16 cellular contexts compared by ENCODE assay signal in the genomic region with DNA sequence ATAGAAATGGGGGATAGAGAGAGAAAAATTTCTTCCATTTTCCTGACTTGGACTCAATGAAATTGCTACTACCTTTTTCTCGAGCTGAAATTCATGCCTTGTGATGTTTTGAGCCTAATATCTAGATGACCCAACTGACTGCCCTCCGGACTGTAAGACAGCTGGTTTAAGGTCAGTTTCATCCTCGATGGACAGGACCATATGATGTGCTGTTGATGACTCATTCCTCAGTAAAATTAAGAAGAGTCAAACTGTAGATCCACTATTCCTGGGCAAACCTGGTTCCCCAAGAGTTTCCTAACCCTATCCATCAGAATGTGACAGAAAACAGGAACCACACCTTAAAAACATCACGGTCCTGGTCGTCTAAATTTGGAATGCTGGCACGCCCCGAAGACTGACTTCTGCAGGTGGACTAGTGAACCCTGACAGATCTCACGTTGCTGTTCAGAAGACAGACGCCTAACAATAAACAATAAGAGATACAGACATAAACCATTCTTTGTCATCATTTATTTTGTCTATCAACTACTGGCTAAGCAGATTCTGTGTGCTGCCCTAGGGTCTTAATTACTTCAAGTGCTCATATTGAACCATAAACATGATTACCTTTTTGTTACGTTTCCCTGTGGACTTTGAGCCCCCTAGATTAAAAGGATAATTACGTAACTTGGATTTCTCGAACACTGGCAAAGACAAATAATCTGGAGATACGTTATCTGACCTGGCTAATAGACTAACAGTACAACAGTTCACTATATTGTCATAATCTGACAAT. TPM values are rescaled to one million over a fixed set of nuclear protein-coding genes. Genes with fewer than 3 reads are reported as not detected.
DNase-seq lines count a peak whose midpoint lies in the region; ATAC-seq and FAIRE-seq lines count a peak whose summit lies in the region.
"Had no signal": no experiment of that assay in that cellular context is flagged by ENCODE, and none has a peak within 500 bp of the region (broad histone marks: within the 10 kb centered on the region; RNA-seq: fewer than 3 reads in every experiment).

No MANE protein-coding gene starts in this region.

- peak overlapping the region; percentile 28 to 93 (median 88) for H3K27ac Mint-ChIP-seq in CD4-positive, alpha-beta memory T cell
- H3K27ac Mint-ChIP-seq in naive thymus-derived CD8-positive, alpha-beta T cell = peak overlapping the region in 8 of 10 donors; percentile 1 to 93 (median 86)

- H3K9me3 Mint-ChIP-seq in CD4-positive, alpha-beta memory T cell = no peaks in the 10 kb centered on the region
- H3K9me3 Mint-ChIP-seq in naive thymus-derived CD8-positive, alpha-beta T cell = no peaks in the 10 kb centered on the region
- H3K9me3 Mint-ChIP-seq: activated CD4-positive, alpha-beta memory T cell treated with anti-CD3 and anti-CD28 coated beads for 36 hours had no signal

- peaks cover 11 to 28% (median 19%) of the 10 kb centered on the region in 4 donors for H3K4me1 Mint-ChIP-seq in CD4-positive, alpha-beta memory T cell
- peaks cover 12 to 30% (median 23%) of the 10 kb centered on the region in 4 donors for H3K4me1 Mint-ChIP-seq in naive thymus-derived CD8-positive, alpha-beta T cell

- no peak overlapping the region for H3K4me3 ChIP-seq in CD4-positive, alpha-beta memory T cell (ENCODE audit: low read length in 2 of 2)
- H3K4me3 ChIP-seq: breast epithelium, dorsolateral prefrontal cortex, gastroesophageal sphincter had no signal

- H3K4me1 ChIP-seq in CD4-positive, alpha-beta memory T cell (ENCODE audit: insufficient read depth, low read length) = peaks cover 13% of the 10 kb centered on the region
- H3K4me1 ChIP-seq: breast epithelium, gastroesophageal sphincter had no signal

- no peak for ATAC-seq in naive thymus-derived CD8-positive, alpha-beta T cell
- ATAC-seq in GM21723 (IDR thresholded peaks at IDR 0.05; ENCODE audit: unreplicated experiment) = no peak
- ATAC-seq: gastroesophageal sphincter had no signal

- POLR2A ChIA-PET in CD4-positive, alpha-beta memory T cell (lab: Charles Lee; ENCODE audit: partially characterized antibody) = interaction anchor here (1.6 to 2.2 kb wide), 3 partner anchors 37 to 48 kb away, joined by 4 to 17 read pairs (median 13); a partner anchor contains a TSS
- POLR2A ChIA-PET in naive thymus-derived CD8-positive, alpha-beta T cell (lab: Charles Lee) = interaction anchor here (1.1 to 1.7 kb wide), 2 partner anchors 10 to 48 kb away, joined by 5 to 9 read pairs; a partner anchor contains a TSS

- no peaks in the 10 kb centered on the region for H3K27me3 Mint-ChIP-seq in CD4-positive, alpha-beta memory T cell
- H3K27me3 Mint-ChIP-seq in naive thymus-derived CD8-positive, alpha-beta T cell = no peaks in the 10 kb centered on the region
- H3K27me3 Mint-ChIP-seq: activated CD4-positive, alpha-beta memory T cell treated with anti-CD3 and anti-CD28 coated beads for 36 hours had no signal

- no peaks in the 10 kb centered on the region for H3K36me3 ChIP-seq in CD4-positive, alpha-beta memory T cell (ENCODE audit: insufficient read depth, low read length)
- H3K36me3 ChIP-seq: breast epithelium, gastroesophageal sphincter had no signal

- intact Hi-C loops in CD4-positive, alpha-beta memory T cell (cut with micrococcal nuclease) = no loop called here

- DNase-seq in CD4-positive, alpha-beta memory T cell = no peak
- DNase-seq in LHCN-M2 (ENCODE audit: low read depth) = peak; percentile 68
- peak in 1 of 10 donors; percentile 2 for DNase-seq in naive thymus-derived CD8-positive, alpha-beta T cell
- no peak for DNase-seq in NCI-H146 treated with DMSO at 0.1 percent for 48 hours (lab: John Stamatoyannopoulos, UW; ENCODE audit: unreplicated experiment)
- no peak for DNase-seq in NAMALWA (ENCODE audit: low spot score)
- no peak for DNase-seq in NCI-H510A (lab: John Stamatoyannopoulos, UW)
- DNase-seq: DMS53, dorsolateral prefrontal cortex, GOT3, NCI-H2081, NCI-H446 treated with DMSO at 0.1 percent for 48 hours had no signal

- no peaks in the 10 kb centered on the region for H3K9me3 ChIP-seq in CD4-positive, alpha-beta memory T cell (ENCODE audit: control insufficient read depth in 1 of 2, low read length in 2 of 2)
- H3K9me3 ChIP-seq: breast epithelium, gastroesophageal sphincter had no signal

- no peaks in the 10 kb centered on the region for H3K36me3 Mint-ChIP-seq in CD4-positive, alpha-beta memory T cell
- H3K36me3 Mint-ChIP-seq in naive thymus-derived CD8-positive, alpha-beta T cell = no peaks in the 10 kb centered on the region

- H3K4me3 Mint-ChIP-seq in CD4-positive, alpha-beta memory T cell = peak overlapping the region in 5 of 8 donors; percentile 25 to 86 (median 78)
- H3K4me3 Mint-ChIP-seq in naive thymus-derived CD8-positive, alpha-beta T cell = peak overlapping the region in 9 of 10 donors; percentile 15 to 88 (median 79)

- no peak overlapping the region for H3K27ac ChIP-seq in CD4-positive, alpha-beta memory T cell (ENCODE audit: low read depth, low read length)
- H3K27ac ChIP-seq: breast epithelium, dorsolateral prefrontal cortex, gastroesophageal sphincter had no signal

- CTCF ChIA-PET in CD4-positive, alpha-beta memory T cell (lab: Charles Lee; ENCODE audit: partially characterized antibody) = interaction anchor here (1.3 to 3.1 kb wide), 4 partner anchors 18 to 49 kb away, joined by 3 to 22 read pairs (median 6); no protein-coding TSS in a partner anchor

- peak; percentile 14 for FAIRE-seq in colon (lab: Jason Lieb, UNC)

- no peaks in the 10 kb centered on the region for H3K27me3 ChIP-seq in CD4-positive, alpha-beta memory T cell (ENCODE audit: insufficient read depth, low read length)
- H3K27me3 ChIP-seq: breast epithelium, dorsolateral prefrontal cortex, gastroesophageal sphincter had no signal

RNA-seq across cellular contexts. Expression of a gene that starts 45.1 kb away (rescaled TPM):
- total RNA-seq in CD4-positive, alpha-beta memory T cell = under 1 TPM; 0.09 to 0.11 TPM
- under 1 TPM in 1 of 2 donors, not detected in 1; 0.14 TPM for polyA plus RNA-seq in CD4-positive, alpha-beta memory T cell
- total RNA-seq in LHCN-M2 (2014; rRNA removed) = not detected in 2 replicates
- polyA plus RNA-seq in LHCN-M2 (2012) = not detected
- total RNA-seq in naive thymus-derived CD8-positive, alpha-beta T cell = under 1 TPM; 0.41 to 0.42 TPM
- under 1 TPM in 1 of 3 donors, not detected in 2; 0.23 TPM for polyA plus RNA-seq in naive thymus-derived CD8-positive, alpha-beta T cell

RNA-seq across cellular contexts. Expression of a gene that starts 47.7 kb away (rescaled TPM):
- total RNA-seq in CD4-positive, alpha-beta memory T cell = 10 to 100 TPM; 16.6 to 18.8 TPM
- polyA plus RNA-seq in CD4-positive, alpha-beta memory T cell = 10 to 100 TPM; 10.2 to 19.2 TPM
- total RNA-seq in LHCN-M2 (2014; rRNA removed) = 4.8 and 8.0 TPM in 2 replicates
- polyA plus RNA-seq in LHCN-M2 (2012) = 6.6 TPM
- total RNA-seq in naive thymus-derived CD8-positive, alpha-beta T cell = 10 to 100 TPM; 21.3 to 22.9 TPM
- 10 to 100 TPM; 20.8 to 30.9 (median 22.6) TPM for polyA plus RNA-seq in naive thymus-derived CD8-positive, alpha-beta T cell
